ENCODE assay signal across 1 cellular context in the genomic region with DNA sequence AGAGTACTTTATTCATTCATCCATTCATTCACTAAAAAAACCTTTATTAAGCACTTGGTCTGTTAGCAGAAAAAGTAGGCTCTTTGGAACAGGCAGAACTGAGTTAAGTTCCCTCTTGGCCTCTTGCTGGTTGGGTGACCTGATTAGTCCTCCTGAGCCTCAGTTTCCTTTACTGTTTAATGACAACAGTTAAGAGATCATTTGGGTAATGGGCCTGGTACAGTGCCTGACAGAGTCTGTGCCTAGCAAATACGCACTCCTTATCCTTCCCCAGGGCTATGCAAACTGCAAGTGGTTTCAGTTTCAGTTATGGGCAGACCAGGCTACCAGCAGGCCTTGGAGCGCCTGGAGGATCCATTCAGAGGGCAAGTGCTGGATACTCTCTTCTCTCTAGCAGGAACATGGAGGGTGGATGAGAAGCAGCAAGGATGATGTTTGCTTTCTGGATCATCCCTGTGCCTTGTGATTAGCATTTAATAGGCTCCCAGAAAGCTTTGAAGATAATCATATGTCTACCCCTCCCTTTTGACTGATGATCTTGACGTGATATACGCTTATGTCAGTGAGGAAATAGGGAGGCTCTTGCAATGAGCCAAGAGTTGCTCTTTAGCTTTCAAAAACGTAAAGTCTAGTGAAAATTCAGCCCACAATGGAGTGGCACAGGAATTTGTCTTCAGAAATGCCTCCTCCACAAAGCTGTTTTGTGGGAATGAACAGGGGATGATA.
TF ChIP-seq lines count a peak whose summit lies in the region.

No MANE protein-coding gene starts in this region.

TF ChIP-seq in K562, 482 proteins besides CTCF, POLR2A, EP300 and RAD21 (continued from another document):
- TF ChIP-seq CGGBP1 (CRISPR knock-in tag; IDR thresholded peaks at IDR 0.05) (no peak), ZNF232 (CRISPR knock-in tag; IDR thresholded peaks at IDR 0.05) (no peak), MEF2D (tag; conservative IDR thresholded peaks at IDR 0.05; ENCODE audit: low read depth) (no peak), ZNF780A (CRISPR knock-in tag; IDR thresholded peaks at IDR 0.05) (no peak), ZNF77 (CRISPR knock-in tag; IDR thresholded peaks at IDR 0.05) (no peak), BRF1 (IDR thresholded peaks at IDR 0.05; ENCODE audit: borderline replicate concordance, extremely low read depth, insufficient read length) (no peak), KDM5B (IDR thresholded peaks at IDR 0.05; ENCODE audit: insufficient replicate concordance, low read depth, low read length) (no peak), CHD7 (IDR thresholded peaks at IDR 0.05; ENCODE audit: low read depth, low read length) (no peak), AFF4 (CRISPR knock-in tag; IDR thresholded peaks at IDR 0.05) (no peak), ZNF41 (CRISPR knock-in tag; conservative IDR thresholded peaks at IDR 0.05) (no peak), ZBTB33 (CRISPR knock-in tag; IDR thresholded peaks at IDR 0.05) (peak; percentile 8; the same call in 1 of the 2 replicates)
- TF ChIP-seq, protein P1, sequence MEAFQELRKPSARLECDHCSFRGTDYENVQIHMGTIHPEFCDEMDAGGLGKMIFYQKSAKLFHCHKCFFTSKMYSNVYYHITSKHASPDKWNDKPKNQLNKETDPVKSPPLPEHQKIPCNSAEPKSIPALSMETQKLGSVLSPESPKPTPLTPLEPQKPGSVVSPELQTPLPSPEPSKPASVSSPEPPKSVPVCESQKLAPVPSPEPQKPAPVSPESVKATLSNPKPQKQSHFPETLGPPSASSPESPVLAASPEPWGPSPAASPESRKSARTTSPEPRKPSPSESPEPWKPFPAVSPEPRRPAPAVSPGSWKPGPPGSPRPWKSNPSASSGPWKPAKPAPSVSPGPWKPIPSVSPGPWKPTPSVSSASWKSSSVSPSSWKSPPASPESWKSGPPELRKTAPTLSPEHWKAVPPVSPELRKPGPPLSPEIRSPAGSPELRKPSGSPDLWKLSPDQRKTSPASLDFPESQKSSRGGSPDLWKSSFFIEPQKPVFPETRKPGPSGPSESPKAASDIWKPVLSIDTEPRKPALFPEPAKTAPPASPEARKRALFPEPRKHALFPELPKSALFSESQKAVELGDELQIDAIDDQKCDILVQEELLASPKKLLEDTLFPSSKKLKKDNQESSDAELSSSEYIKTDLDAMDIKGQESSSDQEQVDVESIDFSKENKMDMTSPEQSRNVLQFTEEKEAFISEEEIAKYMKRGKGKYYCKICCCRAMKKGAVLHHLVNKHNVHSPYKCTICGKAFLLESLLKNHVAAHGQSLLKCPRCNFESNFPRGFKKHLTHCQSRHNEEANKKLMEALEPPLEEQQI (IDR thresholded peaks at IDR 0.05): no peak
